29 cellular contexts compared by ENCODE assay signal in genomic region chr2:232345251-232345650, GRCh38. TPM values are rescaled to one million over a fixed set of nuclear protein-coding genes. Genes with fewer than 3 reads are reported as not detected.
"Had no signal": no experiment of that assay in that cellular context is flagged by ENCODE, and none has a peak within 500 bp of the region (broad histone marks: within the 10 kb centered on the region; RNA-seq: fewer than 3 reads in every experiment).

No MANE protein-coding gene starts in this region.

- H3K9me3 ChIP-seq: adrenal gland, colonic mucosa, vagina had no signal

- H3K9ac ChIP-seq: neural progenitor cell had no signal

- H3K4me1 ChIP-seq: adrenal gland, colonic mucosa, neural progenitor cell, vagina had no signal

- H3K36me3 ChIP-seq: adrenal gland, colonic mucosa, neural progenitor cell, vagina had no signal

- FAIRE-seq: astrocyte, endothelial cell of umbilical vein, frontal cortex had no signal

- DNase-seq: activated CD4-positive, alpha-beta T cell treated with anti-CD3 and anti-CD28 coated beads, Interleukin-2, amount 50 U/mL, for 1 hour; activated CD8-positive, alpha-beta T cell treated with anti-CD3 and anti-CD28 coated beads, Interleukin-2, amount 10 ng/mL, durations not matched to agents 7 days and 5 days; activated T-cell treated with anti-CD3 and anti-CD28 coated beads, Interleukin-2, amount 50 U/mL, for 24 hours; colonic mucosa; effector memory CD8-positive, alpha-beta T cell; hippocampal formation; naive B cell; retina; stimulated activated CD4-positive, alpha-beta T cell treated with anti-CD3 and anti-CD28 coated beads, Interleukin-2, amount 100 ng/mL, for 24 hours; stimulated activated naive CD8-positive, alpha-beta T cell treated with anti-CD3 and anti-CD28 coated beads, Interleukin-15, amount 100 ng/mL, for 72 hours; T1000; trophoblast cell had no signal

- H3K27me3 ChIP-seq: neural progenitor cell had no signal

- H3K27ac ChIP-seq: adrenal gland, colonic mucosa, dorsolateral prefrontal cortex, neural progenitor cell, vagina had no signal

- H3K4me3 ChIP-seq: adrenal gland, colonic mucosa, dorsolateral prefrontal cortex, lung, neural progenitor cell, vagina had no signal

- ATAC-seq: activated CD8-positive, alpha-beta T cell treated with anti-CD3 and anti-CD28 coated beads, Interleukin-2, amount 10 ng/mL, durations not matched to agents 7 days and 5 days; effector memory CD8-positive, alpha-beta T cell; esophagus mucosa; stimulated activated effector memory CD8-positive, alpha-beta T cell treated with anti-CD3 and anti-CD28 coated beads, Interleukin-12 subunit alpha, Interleukin-12 subunit beta, amount 100 ng/mL, for 72 hours; stimulated activated naive CD8-positive, alpha-beta T cell treated with anti-CD3 and anti-CD28 coated beads, Interleukin-15, amount 100 ng/mL, for 72 hours had no signal

RNA-seq across cellular contexts. Expression of gene ALPP, which starts 33.3 kb away (rescaled TPM):
- total RNA-seq: activated CD8-positive, alpha-beta T cell treated with anti-CD3 and anti-CD28 coated beads, Interleukin-2, amount 10 ng/mL, durations not matched to agents 7 days and 5 days; activated T-helper 2 cell treated with anti-CD3 and anti-CD28 coated beads, Interferon-gamma antibody, Interleukin-2, Interleukin-4, amounts not matched to agents 10 μg/mL and 5 μg/mL and 100 μg/mL, durations not matched to agents 14 hours and 24 hours and 36 hours; adrenal gland; endothelial cell of umbilical vein; esophagus mucosa; frontal cortex; mesenteric fat pad; mucosa of gallbladder; osteoblast; progenitor cell of endocrine pancreas; skeletal muscle tissue; temporal lobe; vagina had no signal
- polyA plus RNA-seq: adrenal gland, endothelial cell of umbilical vein had no signal
